In genomic region chr7:112467867-112468266, GRCh38 we compare ENCODE assay signal across 19 cellular contexts. TPM values are rescaled to one million over a fixed set of nuclear protein-coding genes. Genes with fewer than 3 reads are reported as not detected.
"Had no signal": no experiment of that assay in that cellular context is flagged by ENCODE, and none has a peak within 500 bp of the region (broad histone marks: within the 10 kb centered on the region; RNA-seq: fewer than 3 reads in every experiment).

No MANE protein-coding gene starts in this region.

- H3K9me3 ChIP-seq: SK-N-SH had no signal

- DNase-seq: KBM-7, MV-4-11, NCI-H1048, NCI-H1105, NCI-H1417, NCI-H1436 treated with DMSO at 0.1 percent for 48 hours, NCI-H1694, NCI-H187 treated with DMSO at 0.1 percent for 48 hours, NCI-H2029 treated with DMSO at 0.1 percent for 48 hours, NCI-H2227 treated with DMSO at 0.1 percent for 48 hours, NCI-H446, NCI-H510A, NCI-H524 treated with DMSO at 0.1 percent for 48 hours, NCI-H69, NCI-H774, RPMI8226, SHP77, SK-N-SH had no signal

RNA-seq across cellular contexts. Expression of gene LSMEM1, which starts 12.9 kb away (rescaled TPM):
- total RNA-seq: HT-29 had no signal
